In the genomic region with DNA sequence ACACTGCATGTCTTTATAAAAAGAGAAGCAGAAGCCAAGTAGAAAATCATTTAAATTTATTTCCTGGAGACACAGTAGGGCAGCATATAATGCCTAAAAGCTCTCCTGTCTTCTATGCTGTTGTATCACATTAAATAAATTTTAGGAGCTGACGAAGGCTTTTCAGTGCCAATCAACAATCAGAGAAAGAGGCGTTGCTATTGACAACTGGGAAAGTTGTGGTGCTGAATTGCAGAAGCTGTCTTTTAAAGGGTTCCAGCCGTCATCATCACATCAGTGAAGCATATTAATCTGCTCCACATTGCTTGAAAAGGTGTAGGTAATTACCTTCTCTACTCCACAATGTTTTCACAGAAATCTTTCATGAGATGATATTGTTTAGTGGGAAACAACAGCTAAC, we compare ENCODE assay signal across 19 cellular contexts.
"Had no signal": no experiment of that assay in that cellular context is flagged by ENCODE, and none has a peak within 500 bp of the region (broad histone marks: within the 10 kb centered on the region; RNA-seq: fewer than 3 reads in every experiment).

No MANE protein-coding gene starts in this region.

- H3K9me3 ChIP-seq: esophagus muscularis mucosa, gastroesophageal sphincter, neutrophil, pancreas, right atrium auricular region, testis, tibial artery had no signal

- H3K27ac ChIP-seq: coronary artery, esophagus muscularis mucosa, foreskin keratinocyte, gastroesophageal sphincter, heart left ventricle, hepatocyte, neutrophil, pancreas, right atrium auricular region, testis, tibial artery had no signal

- H3K36me3 ChIP-seq: esophagus muscularis mucosa, gastroesophageal sphincter, heart left ventricle, neutrophil, pancreas, right atrium auricular region, tibial artery had no signal

- H3K4me3 ChIP-seq: coronary artery, esophagus muscularis mucosa, gastroesophageal sphincter, heart left ventricle, hepatocyte, lung, pancreas, right atrium auricular region, testis, tibial artery had no signal

- H2AFZ ChIP-seq: hepatocyte had no signal

- H3K4me1 ChIP-seq: esophagus muscularis mucosa, foreskin keratinocyte, gastroesophageal sphincter, pancreas, right atrium auricular region, testis, tibial artery had no signal

- DNase-seq: dermis blood vessel endothelial cell; effector memory CD4-positive, alpha-beta T cell; foreskin keratinocyte; heart left ventricle; kidney; natural killer cell; pancreas; stimulated activated CD4-positive, alpha-beta T cell treated with anti-CD3 and anti-CD28 coated beads, Interleukin-4, amount 100 ng/mL, for 4 hours; stimulated activated naive CD8-positive, alpha-beta T cell treated with anti-CD3 and anti-CD28 coated beads, Interleukin-15, Interleukin-2, amounts not matched to agents 100 U/mL and 50 U/mL, for 24 hours; substantia nigra; testis; tibial artery had no signal

- H3K27me3 ChIP-seq: esophagus muscularis mucosa, foreskin keratinocyte, gastroesophageal sphincter, heart left ventricle, hepatocyte, neutrophil, pancreas, right atrium auricular region, testis, tibial artery had no signal

- H3K79me2 ChIP-seq: hepatocyte had no signal

- H3K4me2 ChIP-seq: hepatocyte had no signal
